Comparison of ENCODE assay signal across 12 cellular contexts in the genomic region with DNA sequence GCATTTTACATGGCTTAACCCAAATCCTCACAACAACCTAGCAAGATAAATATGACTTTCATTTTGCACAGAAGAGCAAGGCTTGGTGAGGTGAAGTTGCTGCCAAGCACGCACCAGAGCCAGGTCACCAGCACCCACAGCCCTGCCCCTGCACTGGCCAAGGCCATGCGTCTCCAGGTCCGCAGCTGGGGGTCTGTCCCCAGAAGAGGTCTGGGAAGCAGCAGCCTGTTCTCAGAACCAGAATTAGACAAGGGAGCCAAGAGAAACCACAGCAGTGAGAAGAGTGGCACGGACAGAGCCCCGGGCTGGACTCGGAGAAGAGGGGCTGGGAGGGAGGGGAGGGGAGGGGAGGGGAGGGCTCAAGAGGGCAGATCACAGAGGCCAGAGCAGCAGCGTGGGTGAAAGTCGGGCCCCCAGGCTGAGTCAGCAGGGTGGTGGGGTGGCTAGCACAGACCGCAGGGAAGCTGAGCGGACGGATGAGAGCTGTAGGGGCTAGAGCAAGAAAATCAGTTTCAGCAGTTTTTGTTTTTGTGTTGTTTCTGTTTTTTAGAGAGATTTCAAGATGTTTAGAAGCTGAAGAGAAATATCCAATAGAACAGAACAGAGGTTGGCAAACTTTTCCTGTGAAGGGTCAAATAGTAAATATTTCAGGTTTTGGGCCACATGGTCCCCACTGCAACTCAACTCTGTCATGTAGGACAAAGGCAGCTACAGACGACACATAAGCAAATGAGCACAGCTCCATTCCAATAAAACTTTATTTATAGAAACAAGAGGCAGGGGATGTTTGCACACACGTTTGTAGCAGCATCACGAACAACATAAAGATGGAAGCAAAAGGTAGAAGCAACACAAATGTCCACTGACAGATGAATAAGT. TPM values are rescaled to one million over a fixed set of nuclear protein-coding genes. Genes with fewer than 3 reads are reported as not detected.
A peak's percentile ranks its signal among the peaks of the same experiment; 100 is the strongest.
DNase-seq lines count a peak whose midpoint lies in the region; ATAC-seq and TF ChIP-seq lines count a peak whose summit lies in the region.
"Had no signal": no experiment of that assay in that cellular context is flagged by ENCODE, and none has a peak within 500 bp of the region (broad histone marks: within the 10 kb centered on the region; RNA-seq: fewer than 3 reads in every experiment).

No MANE protein-coding gene starts in this region.

- H3K27ac Mint-ChIP-seq in activated naive CD4-positive, alpha-beta T cell treated with anti-CD3 and anti-CD28 coated beads, Interleukin-2, amount 10 ng/mL, durations not matched to agents 7 days and 5 days: peak overlapping the region; percentile 93
- H3K27ac Mint-ChIP-seq in immature natural killer cell: peak overlapping the region in 4 of 6 donors; percentile 83 to 90 (median 86)
- peak overlapping the region; percentile 97 for H3K27ac Mint-ChIP-seq in stimulated activated naive B cell treated with anti-CD40 and anti-IgM and Interleukin-4, amounts not matched to agents 10 μg/mL and 1 μg/mL and 100 μg/mL, for 72 hours

- no peaks in the 10 kb centered on the region for H3K27me3 Mint-ChIP-seq in activated naive CD4-positive, alpha-beta T cell treated with anti-CD3 and anti-CD28 coated beads, Interleukin-2, amount 10 ng/mL, durations not matched to agents 7 days and 5 days
- H3K27me3 Mint-ChIP-seq in immature natural killer cell (ENCODE audit: low read depth in 3 of 3): no peaks in the 10 kb centered on the region
- H3K27me3 Mint-ChIP-seq in stimulated activated naive B cell treated with anti-CD40 and anti-IgM and Interleukin-4, amounts not matched to agents 10 μg/mL and 1 μg/mL and 100 μg/mL, for 72 hours: no peaks in the 10 kb centered on the region

- H3K9me3 ChIP-seq in heart right ventricle: no peaks in the 10 kb centered on the region

- no peaks in the 10 kb centered on the region for H3K9me3 Mint-ChIP-seq in activated naive CD4-positive, alpha-beta T cell treated with anti-CD3 and anti-CD28 coated beads, Interleukin-2, amount 10 ng/mL, durations not matched to agents 7 days and 5 days
- no peaks in the 10 kb centered on the region for H3K9me3 Mint-ChIP-seq in immature natural killer cell
- H3K9me3 Mint-ChIP-seq in stimulated activated naive B cell treated with anti-CD40 and anti-IgM and Interleukin-4, amounts not matched to agents 10 μg/mL and 1 μg/mL and 100 μg/mL, for 72 hours: peaks cover 0 to 3% of the 10 kb centered on the region in 2 donors

- 87 to 93% methylated on average over 14 of the region's 14 CpGs for WGBS in heart right ventricle, 2 donors

- no peak overlapping the region for H3K4me3 ChIP-seq in heart right ventricle

- H3K36me3 Mint-ChIP-seq in activated naive CD4-positive, alpha-beta T cell treated with anti-CD3 and anti-CD28 coated beads, Interleukin-2, amount 10 ng/mL, durations not matched to agents 7 days and 5 days: peaks cover 43% of the 10 kb centered on the region
- H3K36me3 Mint-ChIP-seq in immature natural killer cell: peaks cover under 1 to 7% (median 6%) of the 10 kb centered on the region in 3 donors
- H3K36me3 Mint-ChIP-seq in stimulated activated naive B cell treated with anti-CD40 and anti-IgM and Interleukin-4, amounts not matched to agents 10 μg/mL and 1 μg/mL and 100 μg/mL, for 72 hours: peaks cover 26 to 63% of the 10 kb centered on the region in 2 donors

- H3K4me1 Mint-ChIP-seq in activated naive CD4-positive, alpha-beta T cell treated with anti-CD3 and anti-CD28 coated beads, Interleukin-2, amount 10 ng/mL, durations not matched to agents 7 days and 5 days: peaks cover 56% of the 10 kb centered on the region
- peaks cover 5 to 9% of the 10 kb centered on the region in 2 donors for H3K4me1 Mint-ChIP-seq in immature natural killer cell
- H3K4me1 Mint-ChIP-seq in stimulated activated naive B cell treated with anti-CD40 and anti-IgM and Interleukin-4, amounts not matched to agents 10 μg/mL and 1 μg/mL and 100 μg/mL, for 72 hours: peaks cover 39 to 52% of the 10 kb centered on the region in 2 donors

- CTCF ChIA-PET in activated naive CD4-positive, alpha-beta T cell treated with anti-CD3 and anti-CD28 coated beads, Interleukin-2, amount 10 ng/mL, durations not matched to agents 7 days and 5 days (lab: Charles Lee): no interaction called here

- H3K27me3 ChIP-seq in heart right ventricle: no peaks in the 10 kb centered on the region

- DNase-seq in activated naive CD4-positive, alpha-beta T cell treated with anti-CD3 and anti-CD28 coated beads, Interleukin-2, amount 10 ng/mL, durations not matched to agents 7 days and 5 days: no peak
- no peak for DNase-seq in activated naive CD4-positive, alpha-beta T cell treated with Interleukin-2 at 50 U/mL for 16 hours
- DNase-seq in activated CD8-positive, alpha-beta memory T cell treated with anti-CD3 and anti-CD28 coated beads, Interleukin-2, amount 50 U/mL, for 4 hours: peak; percentile 41
- DNase-seq in immature natural killer cell: no peak
- DNase-seq in stimulated activated naive B cell treated with anti-CD40 and anti-IgM and Interleukin-4, amounts not matched to agents 10 μg/mL and 1 μg/mL and 100 μg/mL, for 72 hours: no peak
- DNase-seq in heart right ventricle: no peak
- no peak for DNase-seq in cerebellar nuclear complex (lab: John Stamatoyannopoulos, UW)
- DNase-seq: dermis blood vessel endothelial cell, midbrain, NCI-H1694, NCI-H524 had no signal

- no peak for ATAC-seq in stimulated activated naive B cell treated with anti-CD40 and anti-IgM and Interleukin-4, amounts not matched to agents 10 μg/mL and 1 μg/mL and 100 μg/mL, for 72 hours (replicated peaks)
- ATAC-seq in GM19455 (IDR thresholded peaks at IDR 0.05; ENCODE audit: unreplicated experiment): no peak
- ATAC-seq in heart right ventricle: no peak

- peak overlapping the region in 1 of 10 donors; percentile 40 for H3K27ac ChIP-seq in heart right ventricle

- H3K4me1 ChIP-seq in heart right ventricle: no peaks in the 10 kb centered on the region

- TF ChIP-seq CTCF in heart right ventricle (IDR thresholded peaks at IDR 0.05): no peak

- intact Hi-C loops in heart right ventricle (cut with DNase I): loop anchor here in 1 of 10 donors (10.0 kb wide), 1 partner anchor 105 kb away; no protein-coding TSS in a partner anchor

- H3K4me3 Mint-ChIP-seq in activated naive CD4-positive, alpha-beta T cell treated with anti-CD3 and anti-CD28 coated beads, Interleukin-2, amount 10 ng/mL, durations not matched to agents 7 days and 5 days: peak overlapping the region; percentile 47
- peak overlapping the region in 2 of 5 donors; percentile 58 to 72 for H3K4me3 Mint-ChIP-seq in immature natural killer cell
- peak overlapping the region; percentile 19 to 76 for H3K4me3 Mint-ChIP-seq in stimulated activated naive B cell treated with anti-CD40 and anti-IgM and Interleukin-4, amounts not matched to agents 10 μg/mL and 1 μg/mL and 100 μg/mL, for 72 hours

- H3K36me3 ChIP-seq in heart right ventricle: peaks cover 0 to 3% (median 0%) of the 10 kb centered on the region in 9 donors

RNA-seq across cellular contexts. Expression of gene MTERF4, which starts 7.4 kb away (rescaled TPM):
- 10 to 100 TPM; 27.8 to 35.8 (median 30.9) TPM for polyA plus RNA-seq in immature natural killer cell
- total RNA-seq in heart right ventricle: 10 to 100 TPM; 18.9 to 27.1 (median 23.2) TPM
- polyA plus RNA-seq in heart right ventricle: 10 to 100 TPM; 18.5 to 22.9 TPM

RNA-seq across cellular contexts. Expression of gene PASK, which starts 39.8 kb away (rescaled TPM):
- polyA plus RNA-seq in immature natural killer cell (1 to 10 TPM; 2.1 to 5.5 (median 4.9) TPM), heart right ventricle (1 to 10 TPM in 1 of 2 donors, under 1 TPM in 1; 0.93 to 2.5 TPM)
- total RNA-seq in heart right ventricle: 1 to 10 TPM; 1.0 to 4.5 (median 1.5) TPM

RNA-seq across cellular contexts. Expression of gene PPP1R7, which starts 40.8 kb away (rescaled TPM):
- polyA plus RNA-seq in immature natural killer cell (100 to 1,000 TPM; 108 to 138 (median 132) TPM), heart right ventricle (10 to 100 TPM; 77.0 to 77.5 TPM)
- total RNA-seq in heart right ventricle: 10 to 100 TPM; 64.1 to 91.3 (median 78.3) TPM
